17 cellular contexts compared by ENCODE assay signal in the genomic region with DNA sequence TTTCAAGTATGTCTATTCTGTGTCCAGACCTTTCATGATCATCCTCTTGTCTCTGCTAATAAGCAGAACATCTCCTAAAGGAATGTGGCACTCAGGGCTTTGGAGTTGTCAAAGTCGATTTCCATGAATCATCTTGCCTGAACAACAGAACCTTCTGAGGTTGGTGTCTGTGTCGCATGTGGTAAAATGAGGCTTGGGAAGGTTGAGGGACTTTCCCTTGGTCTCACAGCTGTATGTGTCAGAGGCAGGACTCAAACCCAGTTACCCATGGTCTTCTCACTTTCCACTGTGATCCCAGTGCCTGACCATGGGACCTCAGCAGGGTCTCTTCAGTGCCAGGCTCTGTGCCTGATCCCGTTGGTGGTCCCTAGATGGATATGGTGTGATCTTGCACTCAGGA. TPM values are rescaled to one million over a fixed set of nuclear protein-coding genes. Genes with fewer than 3 reads are reported as not detected.
DNase-seq lines count a peak whose midpoint lies in the region; ATAC-seq, FAIRE-seq and TF ChIP-seq lines count a peak whose summit lies in the region.
"Had no signal": no experiment of that assay in that cellular context is flagged by ENCODE, and none has a peak within 500 bp of the region (broad histone marks: within the 10 kb centered on the region; RNA-seq: fewer than 3 reads in every experiment).

No MANE protein-coding gene starts in this region.

- H3K9me3 Mint-ChIP-seq in activated CD4-positive, alpha-beta T cell treated with anti-CD3 and anti-CD28 coated beads for 36 hours (ENCODE audit: low read depth) = no peaks in the 10 kb centered on the region
- H3K9me3 Mint-ChIP-seq in activated T-helper 17 cell treated with anti-CD3 and anti-CD28 coated beads, Interleukin-2, amount 50 U/mL, for 72 hours = no peaks in the 10 kb centered on the region
- no peaks in the 10 kb centered on the region for H3K9me3 Mint-ChIP-seq in stimulated activated effector memory CD8-positive, alpha-beta T cell treated with anti-CD3 and anti-CD28 coated beads, Interleukin-12 subunit alpha, Interleukin-12 subunit beta, amount 100 ng/mL, for 72 hours

- H3K4me3 ChIP-seq in HepG2 (replicated peaks in 1 of 3; ENCODE audit: insufficient read depth in 1 of 3, low read depth in 2 of 3, low read length in 3 of 3) = no peak overlapping the region
- H3K4me3 ChIP-seq in right lobe of liver = no peak overlapping the region
- H3K4me3 ChIP-seq: BLaER1, HAP-1 had no signal

- H2AFZ ChIP-seq in HepG2 (ENCODE audit: low read length) = no peak overlapping the region

- peaks cover 26% of the 10 kb centered on the region for H3K4me1 Mint-ChIP-seq in activated CD4-positive, alpha-beta T cell treated with anti-CD3 and anti-CD28 coated beads for 36 hours
- H3K4me1 Mint-ChIP-seq in activated T-helper 17 cell treated with anti-CD3 and anti-CD28 coated beads, Interleukin-2, amount 50 U/mL, for 72 hours = peaks cover 14% of the 10 kb centered on the region
- H3K4me1 Mint-ChIP-seq in stimulated activated effector memory CD8-positive, alpha-beta T cell treated with anti-CD3 and anti-CD28 coated beads, Interleukin-12 subunit alpha, Interleukin-12 subunit beta, amount 100 ng/mL, for 72 hours = peaks cover 22% of the 10 kb centered on the region

- no peak for TF ChIP-seq RAD21 in HepG2 (CRISPR knock-in tag; IDR thresholded peaks at IDR 0.05)

- no peak overlapping the region for H3K9ac ChIP-seq in HepG2 (ENCODE audit: insufficient read depth, low read depth, low read length)
- H3K9ac ChIP-seq: BLaER1 had no signal

- H3K36me3 Mint-ChIP-seq in activated CD4-positive, alpha-beta T cell treated with anti-CD3 and anti-CD28 coated beads for 36 hours (ENCODE audit: low read depth) = no peaks in the 10 kb centered on the region
- no peaks in the 10 kb centered on the region for H3K36me3 Mint-ChIP-seq in activated T-helper 17 cell treated with anti-CD3 and anti-CD28 coated beads, Interleukin-2, amount 50 U/mL, for 72 hours (ENCODE audit: low read depth)
- H3K36me3 Mint-ChIP-seq in stimulated activated effector memory CD8-positive, alpha-beta T cell treated with anti-CD3 and anti-CD28 coated beads, Interleukin-12 subunit alpha, Interleukin-12 subunit beta, amount 100 ng/mL, for 72 hours = no peaks in the 10 kb centered on the region
- H3K36me3 Mint-ChIP-seq: CD8-positive, alpha-beta memory T cell had no signal

- TF ChIP-seq CTCF in HepG2 (CRISPR knock-in tag; IDR thresholded peaks at IDR 0.05) (no peak), right lobe of liver (IDR thresholded peaks at IDR 0.05) (no peak)

- H3K4me3 Mint-ChIP-seq in activated CD4-positive, alpha-beta T cell treated with anti-CD3 and anti-CD28 coated beads for 36 hours = no peak overlapping the region
- H3K4me3 Mint-ChIP-seq in activated T-helper 17 cell treated with anti-CD3 and anti-CD28 coated beads, Interleukin-2, amount 50 U/mL, for 72 hours = no peak overlapping the region
- H3K4me3 Mint-ChIP-seq in stimulated activated effector memory CD8-positive, alpha-beta T cell treated with anti-CD3 and anti-CD28 coated beads, Interleukin-12 subunit alpha, Interleukin-12 subunit beta, amount 100 ng/mL, for 72 hours = no peak overlapping the region
- H3K4me3 Mint-ChIP-seq: CD8-positive, alpha-beta memory T cell had no signal

- H3K4me1 ChIP-seq in HepG2 (ENCODE audit: insufficient read depth, low read length) (peaks cover 13% of the 10 kb centered on the region), right lobe of liver (peaks cover 0 to 12% (median 5%) of the 10 kb centered on the region in 4 donors)
- H3K4me1 ChIP-seq: Caco-2 had no signal

- no peak overlapping the region for H3K4me2 ChIP-seq in HepG2 (ENCODE audit: low read depth, low read length)
- H3K4me2 ChIP-seq: BLaER1 had no signal

- H3K79me2 ChIP-seq in HepG2 (ENCODE audit: insufficient read depth, low read length) = no peaks in the 10 kb centered on the region

- DNase-seq in activated CD4-positive, alpha-beta T cell treated with anti-CD3 and anti-CD28 coated beads for 36 hours = peak; percentile 22
- DNase-seq in activated CD4-positive, alpha-beta T cell treated with anti-CD3 and anti-CD28 coated beads, Interleukin-2, amount 50 U/mL, for 1 hour = no peak
- DNase-seq in HepG2 (ENCODE audit: low spot score) (no peak), right lobe of liver (no peak), NCI-H1694 (lab: John Stamatoyannopoulos, UW) (no peak)
- DNase-seq in stimulated activated effector memory CD8-positive, alpha-beta T cell treated with anti-CD3 and anti-CD28 coated beads, Interleukin-12 subunit alpha, Interleukin-12 subunit beta, amount 100 ng/mL, for 72 hours (ENCODE audit: low spot score in 2 of 2) = no peak
- DNase-seq: 8988T; AML-193; Caco-2; CD8-positive, alpha-beta memory T cell; DND-41; GDM1 had no signal

- peak; percentile 39 for FAIRE-seq in HepG2 (lab: Jason Lieb, UNC)
- FAIRE-seq: GM12892, H1 had no signal

- POLR2A ChIA-PET in activated CD4-positive, alpha-beta T cell treated with anti-CD3 and anti-CD28 coated beads for 36 hours (lab: Charles Lee) = no interaction called here
- POLR2A ChIA-PET in HepG2 (lab: Yijun Ruan, JAX) = no interaction called here

- peaks cover 10% of the 10 kb centered on the region for H3K27me3 Mint-ChIP-seq in activated CD4-positive, alpha-beta T cell treated with anti-CD3 and anti-CD28 coated beads for 36 hours
- peaks cover 13% of the 10 kb centered on the region for H3K27me3 Mint-ChIP-seq in activated T-helper 17 cell treated with anti-CD3 and anti-CD28 coated beads, Interleukin-2, amount 50 U/mL, for 72 hours

- H3K27ac ChIP-seq in HepG2 (ENCODE audit: extremely low read length, insufficient read depth, low read length) (no peak overlapping the region), right lobe of liver (no peak overlapping the region)
- H3K27ac ChIP-seq: BLaER1 had no signal

- H4K20me1 ChIP-seq in HepG2 (ENCODE audit: insufficient read depth, low read length) = no peaks in the 10 kb centered on the region; the same call in 1 of the 2 replicates

- TF ChIP-seq EP300 in HepG2 (IDR thresholded peaks at IDR 0.05; ENCODE audit: low read depth in 2 of 2, low read length in 2 of 2) = no peak
- no peak for TF ChIP-seq EP300 in HepG2 (CRISPR knock-in tag; IDR thresholded peaks at IDR 0.05; ENCODE audit: borderline replicate concordance)

- no peak overlapping the region for H3K27ac Mint-ChIP-seq in activated CD4-positive, alpha-beta T cell treated with anti-CD3 and anti-CD28 coated beads for 36 hours
- no peak overlapping the region for H3K27ac Mint-ChIP-seq in activated T-helper 17 cell treated with anti-CD3 and anti-CD28 coated beads, Interleukin-2, amount 50 U/mL, for 72 hours
- no peak overlapping the region for H3K27ac Mint-ChIP-seq in stimulated activated effector memory CD8-positive, alpha-beta T cell treated with anti-CD3 and anti-CD28 coated beads, Interleukin-12 subunit alpha, Interleukin-12 subunit beta, amount 100 ng/mL, for 72 hours
- H3K27ac Mint-ChIP-seq: CD8-positive, alpha-beta memory T cell had no signal

- in situ Hi-C loops in HepG2 (cut with HindIII; ENCODE audit: extremely low pct_ligation_motif_present, low pct_unique_long_range_greater_than_20kb) = loop anchor here (5.0 kb wide), 2 partner anchors 172 to 287 kb away; partner anchors contain the start of genes IQCK and KNOP1

- no peaks in the 10 kb centered on the region for H3K36me3 ChIP-seq in HepG2 (replicated peaks in 1 of 2; ENCODE audit: control insufficient read depth in 1 of 2, insufficient read depth in 2 of 2, low read length in 2 of 2)
- H3K36me3 ChIP-seq in right lobe of liver = no peaks in the 10 kb centered on the region
- H3K36me3 ChIP-seq: BLaER1, HAP-1 had no signal

- no peak for TF ChIP-seq POLR2A in HepG2 (IDR thresholded peaks at IDR 0.05; ENCODE audit: insufficient read depth in 1 of 2, low read depth in 2 of 2, low read length in 2 of 2)
- TF ChIP-seq POLR2A in right lobe of liver (IDR thresholded peaks at IDR 0.05) = no peak

- CTCF ChIA-PET in activated CD4-positive, alpha-beta T cell treated with anti-CD3 and anti-CD28 coated beads for 36 hours (lab: Charles Lee) = interaction anchor here (1.0 to 1.5 kb wide), 3 partner anchors 287 to 331 kb away, joined by 3 to 4 read pairs (median 4); no protein-coding TSS in a partner anchor
- CTCF ChIA-PET in HepG2 (lab: Yijun Ruan, JAX; ENCODE audit: low intra/inter-chr PET ratio, low total read pairs) = interaction anchor here (5.7 kb wide), 1 partner anchor 286 kb away, joined by 234 read pairs; no protein-coding TSS in a partner anchor

- BruUV-seq in HepG2 (replicated peaks; lab: Mats Ljungman, UMichigan) = no TSS peak

- H3K9me3 ChIP-seq in HepG2 (ENCODE audit: low read length) = no peaks in the 10 kb centered on the region
- no peaks in the 10 kb centered on the region for H3K9me3 ChIP-seq in right lobe of liver
- H3K9me3 ChIP-seq: BLaER1, Caco-2, HAP-1 had no signal

- WGBS in HepG2 (ENCODE audit: low lambda C conversion rate) = 18% methylated on average over 3 of the region's 3 CpGs
- 58% methylated on average over 3 of the region's 3 CpGs for WGBS in right lobe of liver (ENCODE audit: insufficient coverage, low coverage, low lambda C conversion rate, missing lambda C conversion rate)

- H3K27me3 ChIP-seq in HepG2 (ENCODE audit: control insufficient read depth in 1 of 2, insufficient read depth in 2 of 2, low read length in 2 of 2) = peaks cover 6 to 24% of the 10 kb centered on the region in 2 experiments
- no peaks in the 10 kb centered on the region for H3K27me3 ChIP-seq in right lobe of liver

- intact Hi-C loops in activated CD4-positive, alpha-beta T cell treated with anti-CD3 and anti-CD28 coated beads for 36 hours (cut with DNase I, micrococcal nuclease) = loop anchor here in 1 of 2 experiments (5.0 to 10.0 kb wide), 3 partner anchors 192 to 804 kb away; partner anchors contain the start of genes CCP110 and GDE1
- intact Hi-C loops in HepG2 (cut with micrococcal nuclease; ENCODE audit: unreplicated experiment) = loop anchor here (5.0 kb wide), 1 partner anchor 172 kb away; the partner anchor contains the start of genes IQCK and KNOP1
- intact Hi-C loops in right lobe of liver (cut with DNase I) = loop anchor here (5.0 kb wide), 2 partner anchors 287 to 327 kb away; no protein-coding TSS in a partner anchor

- peak; percentile 34 for ATAC-seq in activated CD4-positive, alpha-beta T cell treated with anti-CD3 and anti-CD28 coated beads for 36 hours
- no peak for ATAC-seq in HepG2
- no peak for ATAC-seq in right lobe of liver
- peak; percentile 75 for ATAC-seq in activated T-helper 17 cell treated with anti-CD3 and anti-CD28 coated beads, Interleukin-2, amount 50 U/mL, for 72 hours (replicated peaks)
- ATAC-seq in stimulated activated effector memory CD8-positive, alpha-beta T cell treated with anti-CD3 and anti-CD28 coated beads, Interleukin-12 subunit alpha, Interleukin-12 subunit beta, amount 100 ng/mL, for 72 hours = peak; percentile 64

RNA-seq across cellular contexts. Expression of gene GPRC5B, which starts 4.2 kb away (rescaled TPM):
- total RNA-seq in activated CD4-positive, alpha-beta T cell treated with anti-CD3 and anti-CD28 coated beads for 36 hours = under 1 TPM; 0.11 to 0.30 TPM
- total RNA-seq in HepG2 (2016; rRNA removed; fragmentation: Illumina TruSeq; extraction: Trizol) (0.24 and 0.53 TPM in 2 replicates), right lobe of liver (10 to 100 TPM in 1 of 6 experiments, 1 to 10 TPM in 5; 2.6 to 20.8 (median 5.1) TPM)
- total RNA-seq in HepG2 (2016; cell fraction: cytosol; rRNA removed; fragmentation: Illumina TruSeq; extraction: Trizol; ENCODE audit: low read depth) = not detected in 2 replicates
- total RNA-seq in HepG2 (2016; cell fraction: insoluble cytoplasmic fraction; rRNA removed; fragmentation: Illumina TruSeq; extraction: Trizol) = 0.16 and 0.37 TPM in 2 replicates
- 0.10 and 0.15 TPM in 2 replicates for total RNA-seq in HepG2 (2016; cell fraction: membrane; rRNA removed; fragmentation: Illumina TruSeq; extraction: Trizol)
- 0.19 and 0.25 TPM in 2 replicates for total RNA-seq in HepG2 (2016; cell fraction: nucleus; rRNA removed; fragmentation: Illumina TruSeq; extraction: Trizol)
- polyA plus RNA-seq in HepG2 (2011; rRNA removed) = 0.46 and 0.52 TPM in 2 replicates
- polyA plus RNA-seq in HepG2 (2011; cell fraction: cytosol; rRNA removed) = 0.58 and 0.77 TPM in 2 replicates
- polyA plus RNA-seq in HepG2 (2011; cell fraction: nucleus; rRNA removed) = 0.24 and 0.72 TPM in 2 replicates
- 0.30 and 0.51 TPM in 2 replicates for polyA plus RNA-seq in HepG2 (2012)
- 0.07 and 0.14 TPM in 2 replicates for polyA plus RNA-seq in HepG2 (2016; cell fraction: cytosol; fragmentation: Illumina TruSeq; extraction: Trizol; ENCODE audit: low read depth)
- 0.40 and 0.56 TPM in 2 replicates for polyA plus RNA-seq in HepG2 (2016; cell fraction: insoluble cytoplasmic fraction; fragmentation: Illumina TruSeq; extraction: Trizol; ENCODE audit: low read depth)
- polyA plus RNA-seq in HepG2 (2016; cell fraction: membrane; fragmentation: Illumina TruSeq; extraction: Trizol; ENCODE audit: low read depth) = 0.20 and 0.35 TPM in 2 replicates
- 1.8 and 2.0 TPM in 2 replicates for polyA plus RNA-seq in HepG2 (2016; cell fraction: nucleus; fragmentation: Illumina TruSeq; extraction: Trizol; ENCODE audit: insufficient read depth, low read depth)
- polyA minus RNA-seq in HepG2 (2011; rRNA and poly(A)+ RNA removed; ENCODE audit: low replicate concordance) = 0.96 and 1.9 TPM in 2 replicates
- 0.44 and 0.59 TPM in 2 replicates for polyA minus RNA-seq in HepG2 (2011; cell fraction: cytosol; rRNA and poly(A)+ RNA removed)
- polyA minus RNA-seq in HepG2 (2011; cell fraction: nucleus; rRNA and poly(A)+ RNA removed) = 0.26 and 0.75 TPM in 2 replicates
- not detected for total RNA-seq in activated T-helper 17 cell treated with anti-CD3 and anti-CD28 coated beads, Interleukin-2, amount 50 U/mL, for 72 hours

Comparison
In these comparisons a context has a peak if more than half of its experiments do, and no peak if none do; other contexts are left out.
1. ATAC-seq: peak in activated CD4-positive, alpha-beta T cell treated with anti-CD3 and anti-CD28 coated beads for 36 hours (single experiment), activated T-helper 17 cell treated with anti-CD3 and anti-CD28 coated beads, Interleukin-2, amount 50 U/mL, for 72 hours (single experiment) and stimulated activated effector memory CD8-positive, alpha-beta T cell treated with anti-CD3 and anti-CD28 coated beads, Interleukin-12 subunit alpha, Interleukin-12 subunit beta, amount 100 ng/mL, for 72 hours (single experiment); none in HepG2 (single experiment) and right lobe of liver (0 of 4).